Comparison of ENCODE assay signal across 7 cellular contexts in the genomic region with DNA sequence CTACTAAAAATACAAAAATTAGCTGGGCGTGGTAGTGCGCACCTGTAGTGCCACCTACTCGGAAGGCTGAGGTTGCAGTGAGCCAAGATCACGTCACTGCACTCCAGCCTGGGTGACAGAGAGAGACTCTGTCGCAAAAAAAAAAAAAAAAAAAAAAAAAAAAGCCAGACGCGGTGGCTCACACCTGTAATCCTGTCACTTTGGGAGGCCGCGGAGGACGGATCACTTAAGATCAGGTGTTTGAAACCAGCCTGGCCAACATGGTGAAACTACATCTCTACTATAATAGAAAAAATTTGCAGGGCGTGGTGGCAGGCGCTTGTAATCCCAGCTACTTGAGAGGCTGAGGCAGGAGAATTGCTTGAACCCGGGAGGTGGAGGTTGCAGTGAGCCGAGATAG. TPM values are rescaled to one million over a fixed set of nuclear protein-coding genes. Genes with fewer than 3 reads are reported as not detected.
DNase-seq lines count a peak whose midpoint lies in the region; ATAC-seq and TF ChIP-seq lines count a peak whose summit lies in the region.
"Not testable (repeated sequence)": the region's sequence is repeated elsewhere in the genome, so short reads cannot be mapped to it uniquely, and the experiment has no call there.

No MANE protein-coding gene starts in this region.

- H4K20me1 ChIP-seq in DOHH2 (ENCODE audit: control insufficient read depth, insufficient read depth, low read depth, low read length); Karpas-422 (ENCODE audit: insufficient read depth, low read depth, low read length): not testable (repeated sequence)

- peak overlapping the region; percentile 59 for H3K4me2 ChIP-seq in DOHH2 (ENCODE audit: low read length)
- H3K4me2 ChIP-seq in Karpas-422 (ENCODE audit: low read depth, low read length, poor library complexity, severe bottlenecking) = peak overlapping the region; percentile 65
- H3K4me2 ChIP-seq in skeletal muscle satellite cell (ENCODE audit: low read length) = peak overlapping the region; percentile 97

- WGBS in mesodermal cell (ENCODE audit: insufficient coverage in 2 of 2), 2 experiments = 95 to 100% methylated on average over 4 to 7 of the region's 14 CpGs

- H3K79me2 ChIP-seq in DOHH2 (ENCODE audit: control insufficient read depth, low read length) = peaks cover 25% of the 10 kb centered on the region
- peaks cover 39% of the 10 kb centered on the region for H3K79me2 ChIP-seq in Karpas-422 (ENCODE audit: low read length)

- DNase-seq in Karpas-422; T-helper 2 cell treated with Interferon-gamma antibody and Interleukin-4, amounts not matched to agents 5 μg/mL and 100 μg/mL, for 36 hours (ENCODE audit: low spot score); activated naive CD4-positive, alpha-beta T cell treated with anti-CD3 and anti-CD28 coated beads, Interleukin-2, amount 10 ng/mL, durations not matched to agents 7 days and 5 days; effector memory CD8-positive, alpha-beta T cell: not testable (repeated sequence)

- H3K27ac ChIP-seq in DOHH2 (ENCODE audit: low read depth, low read length); mesodermal cell (ENCODE audit: low read depth, low read length, severe bottlenecking): not testable (repeated sequence)
- H3K27ac ChIP-seq in Karpas-422 (ENCODE audit: low read length) = peak overlapping the region; percentile 61

- H3K36me3 ChIP-seq in DOHH2 (ENCODE audit: control insufficient read depth, low read length) (peaks cover 12% of the 10 kb centered on the region), Karpas-422 (ENCODE audit: insufficient read depth, low read length) (peaks cover 13% of the 10 kb centered on the region), mesodermal cell (ENCODE audit: control insufficient read depth, insufficient read depth, low read length) (peaks cover 32% of the 10 kb centered on the region)
- not testable (repeated sequence) for H3K36me3 ChIP-seq in skeletal muscle satellite cell (ENCODE audit: insufficient read depth, low read length)

- CTCF ChIA-PET in activated naive CD4-positive, alpha-beta T cell treated with anti-CD3 and anti-CD28 coated beads, Interleukin-2, amount 10 ng/mL, durations not matched to agents 7 days and 5 days (lab: Charles Lee) = interaction anchor here (2.3 kb wide), 1 partner anchor 77 kb away, joined by 6 read pairs; no protein-coding TSS in a partner anchor

- not testable (repeated sequence) for H3K27me3 Mint-ChIP-seq in T-helper 2 cell treated with Interferon-gamma antibody and Interleukin-4, amounts not matched to agents 5 μg/mL and 100 μg/mL, for 36 hours (ENCODE audit: low read depth); activated naive CD4-positive, alpha-beta T cell treated with anti-CD3 and anti-CD28 coated beads, Interleukin-2, amount 10 ng/mL, durations not matched to agents 7 days and 5 days; effector memory CD8-positive, alpha-beta T cell

- peaks cover 25% of the 10 kb centered on the region for H3K36me3 Mint-ChIP-seq in T-helper 2 cell treated with Interferon-gamma antibody and Interleukin-4, amounts not matched to agents 5 μg/mL and 100 μg/mL, for 36 hours (ENCODE audit: low read depth)
- H3K36me3 Mint-ChIP-seq in activated naive CD4-positive, alpha-beta T cell treated with anti-CD3 and anti-CD28 coated beads, Interleukin-2, amount 10 ng/mL, durations not matched to agents 7 days and 5 days = peaks cover 35% of the 10 kb centered on the region
- peaks cover 32% of the 10 kb centered on the region for H3K36me3 Mint-ChIP-seq in effector memory CD8-positive, alpha-beta T cell (ENCODE audit: insufficient read depth)

- not testable (repeated sequence) for H3K9me3 Mint-ChIP-seq in T-helper 2 cell treated with Interferon-gamma antibody and Interleukin-4, amounts not matched to agents 5 μg/mL and 100 μg/mL, for 36 hours; activated naive CD4-positive, alpha-beta T cell treated with anti-CD3 and anti-CD28 coated beads, Interleukin-2, amount 10 ng/mL, durations not matched to agents 7 days and 5 days; effector memory CD8-positive, alpha-beta T cell

- H3K9me2 ChIP-seq in DOHH2 (replicated peaks; ENCODE audit: control insufficient read depth, low read length); Karpas-422 (replicated peaks; ENCODE audit: insufficient read depth, low read length): not testable (repeated sequence)

- not testable (repeated sequence) for TF ChIP-seq CTCF in DOHH2 (IDR thresholded peaks at IDR 0.05; ENCODE audit: low read depth, low read length, poor library complexity, severe bottlenecking)

- peaks cover 44% of the 10 kb centered on the region for H3K4me1 Mint-ChIP-seq in T-helper 2 cell treated with Interferon-gamma antibody and Interleukin-4, amounts not matched to agents 5 μg/mL and 100 μg/mL, for 36 hours (ENCODE audit: low read depth)
- peaks cover 51% of the 10 kb centered on the region for H3K4me1 Mint-ChIP-seq in activated naive CD4-positive, alpha-beta T cell treated with anti-CD3 and anti-CD28 coated beads, Interleukin-2, amount 10 ng/mL, durations not matched to agents 7 days and 5 days
- peaks cover 24 to 33% of the 10 kb centered on the region in 2 donors for H3K4me1 Mint-ChIP-seq in effector memory CD8-positive, alpha-beta T cell (ENCODE audit: low read depth in 2 of 2)

- H3K4me3 Mint-ChIP-seq in T-helper 2 cell treated with Interferon-gamma antibody and Interleukin-4, amounts not matched to agents 5 μg/mL and 100 μg/mL, for 36 hours = peak overlapping the region; percentile 92
- H3K4me3 Mint-ChIP-seq in activated naive CD4-positive, alpha-beta T cell treated with anti-CD3 and anti-CD28 coated beads, Interleukin-2, amount 10 ng/mL, durations not matched to agents 7 days and 5 days = peak overlapping the region; percentile 90
- H3K4me3 Mint-ChIP-seq in effector memory CD8-positive, alpha-beta T cell = peak overlapping the region; percentile 92 to 98

- not testable (repeated sequence) for H3F3A ChIP-seq in DOHH2 (ENCODE audit: control insufficient read depth, insufficient read depth)

- peak overlapping the region; percentile 85 for H3K9ac ChIP-seq in Karpas-422 (ENCODE audit: low read length)
- H3K9ac ChIP-seq in skeletal muscle satellite cell (ENCODE audit: low read depth, low read length) = not testable (repeated sequence)

- not testable (repeated sequence) for H3K27ac Mint-ChIP-seq in T-helper 2 cell treated with Interferon-gamma antibody and Interleukin-4, amounts not matched to agents 5 μg/mL and 100 μg/mL, for 36 hours
- peak overlapping the region; percentile 88 for H3K27ac Mint-ChIP-seq in activated naive CD4-positive, alpha-beta T cell treated with anti-CD3 and anti-CD28 coated beads, Interleukin-2, amount 10 ng/mL, durations not matched to agents 7 days and 5 days
- H3K27ac Mint-ChIP-seq in effector memory CD8-positive, alpha-beta T cell = peak overlapping the region; percentile 87 to 88

- H2AFZ ChIP-seq in Karpas-422 (ENCODE audit: low read length) = not testable (repeated sequence)

- not testable (repeated sequence) for H3K9me3 ChIP-seq in DOHH2 (ENCODE audit: control insufficient read depth, insufficient read depth, low read length); Karpas-422 (ENCODE audit: low read length); mesodermal cell (ENCODE audit: control insufficient read depth, low read length); skeletal muscle satellite cell (replicated peaks; ENCODE audit: low read length)

- H3K4me1 ChIP-seq in DOHH2 (ENCODE audit: control insufficient read depth, low read length) = peaks cover 32% of the 10 kb centered on the region
- H3K4me1 ChIP-seq in Karpas-422 (ENCODE audit: low read length) = peaks cover 36% of the 10 kb centered on the region
- H3K4me1 ChIP-seq in mesodermal cell (ENCODE audit: control insufficient read depth, insufficient read depth, low read length, poor library complexity, severe bottlenecking) = not testable (repeated sequence)
- peaks cover 16% of the 10 kb centered on the region for H3K4me1 ChIP-seq in skeletal muscle satellite cell (ENCODE audit: control insufficient read depth, insufficient read depth, low read length)

- H3K4me3 ChIP-seq in DOHH2 (ENCODE audit: low read length) (peak overlapping the region; percentile 87), Karpas-422 (ENCODE audit: low read length) (peak overlapping the region; percentile 86), mesodermal cell (ENCODE audit: extremely low read depth, insufficient read depth, low read length, poor library complexity, severe bottlenecking) (peak overlapping the region; percentile 69)
- H3K4me3 ChIP-seq in skeletal muscle satellite cell (ENCODE audit: low read length) = not testable (repeated sequence)

- not testable (repeated sequence) for H3K27me3 ChIP-seq in DOHH2 (ENCODE audit: control insufficient read depth, low read length); Karpas-422 (ENCODE audit: low read length); skeletal muscle satellite cell (ENCODE audit: control insufficient read depth, insufficient read depth, low read length)

- ATAC-seq in effector memory CD8-positive, alpha-beta T cell (replicated peaks) = not testable (repeated sequence)

RNA-seq across cellular contexts. Expression of a gene that starts 1.2 kb away (rescaled TPM):
- total RNA-seq in Karpas-422 (2014; rRNA removed; shearing (Covaris generic); ENCODE audit: low replicate concordance) = 71.3 and 84.2 TPM in 2 replicates
- polyA plus RNA-seq in mesodermal cell (2013, experiment 1 of 2) = 71.6 TPM
- polyA plus RNA-seq in mesodermal cell (2013, experiment 2 of 2) = 57.7 TPM
- total RNA-seq in skeletal muscle satellite cell (2012; rRNA removed) = 37.0 and 43.7 TPM in 2 replicates

RNA-seq across cellular contexts. Expression of a gene that starts 26.0 kb away (rescaled TPM):
- 41.6 and 49.1 TPM in 2 replicates for total RNA-seq in Karpas-422 (2014; rRNA removed; shearing (Covaris generic); ENCODE audit: low replicate concordance)
- 15.7 TPM for polyA plus RNA-seq in mesodermal cell (2013, experiment 1 of 2)
- polyA plus RNA-seq in mesodermal cell (2013, experiment 2 of 2) = 13.1 TPM
- total RNA-seq in skeletal muscle satellite cell (2012; rRNA removed) = 44.1 and 94.4 TPM in 2 replicates
